ENCODE assay signal across 18 cellular contexts in genomic region chr19:6551091-6551490, GRCh38. TPM values are rescaled to one million over a fixed set of nuclear protein-coding genes. Genes with fewer than 3 reads are reported as not detected.
DNase-seq lines count a peak whose midpoint lies in the region; ATAC-seq and TF ChIP-seq lines count a peak whose summit lies in the region.
"Had no signal": no experiment of that assay in that cellular context is flagged by ENCODE, and none has a peak within 500 bp of the region (broad histone marks: within the 10 kb centered on the region; RNA-seq: fewer than 3 reads in every experiment).

No MANE protein-coding gene starts in this region.

- peaks cover 3% of the 10 kb centered on the region for H3K4me1 Mint-ChIP-seq in T-helper 17 cell

- no peaks in the 10 kb centered on the region for H3K36me3 ChIP-seq in lower lobe of right lung
- H3K36me3 ChIP-seq: BE2C, SJCRH30 had no signal

- no peak for TF ChIP-seq CTCF in lower lobe of right lung (IDR thresholded peaks at IDR 0.05)

- H3K9me3 ChIP-seq in T-helper 17 cell (ENCODE audit: control insufficient read depth, low read length, poor library complexity, severe bottlenecking) (no peaks in the 10 kb centered on the region), lower lobe of right lung (no peaks in the 10 kb centered on the region)
- H3K9me3 ChIP-seq: BE2C, SJCRH30 had no signal

- no peak overlapping the region for H3K27ac ChIP-seq in lower lobe of right lung
- H3K27ac ChIP-seq: 22Rv1, KMS-11, SJCRH30 had no signal

- H3K27me3 Mint-ChIP-seq in T-helper 17 cell, result peaks cover 4% of the 10 kb centered on the region
- H3K27me3 Mint-ChIP-seq: CD4-positive, alpha-beta T cell had no signal

- ATAC-seq in T-helper 17 cell (no peak), lower lobe of right lung (peak; percentile 11 to 30)

- no peak overlapping the region for H3K27ac Mint-ChIP-seq in T-helper 17 cell
- H3K27ac Mint-ChIP-seq: CD4-positive, alpha-beta T cell had no signal

- H3K4me1 ChIP-seq in lower lobe of right lung, result peaks cover 6% of the 10 kb centered on the region
- H3K4me1 ChIP-seq: BE2C, SJCRH30 had no signal

- no peaks in the 10 kb centered on the region for H3K27me3 ChIP-seq in lower lobe of right lung (ENCODE audit: low read depth)
- H3K27me3 ChIP-seq: BE2C, SJCRH30 had no signal

- H3K4me3 Mint-ChIP-seq in T-helper 17 cell, result peak overlapping the region; percentile 25
- H3K4me3 Mint-ChIP-seq: CD4-positive, alpha-beta T cell had no signal

- intact Hi-C loops in lower lobe of right lung (cut with DNase I), result no loop called here

- no peak overlapping the region for H3K4me3 ChIP-seq in lower lobe of right lung
- H3K4me3 ChIP-seq: SJCRH30 had no signal

- peak; percentile 39 for DNase-seq in activated effector memory CD4-positive, alpha-beta T cell treated with anti-CD3 and anti-CD28 coated beads, Interleukin-2, amount 50 U/mL, for 16 hours
- no peak for DNase-seq in activated effector memory CD4-positive, alpha-beta T cell treated with Interleukin-2 at 50 U/mL for 16 hours
- DNase-seq in T-helper 17 cell (no peak), lower lobe of right lung (no peak), iPS-NIHi7 (ENCODE audit: extremely low spot score) (no peak), NCI-H446 (lab: John Stamatoyannopoulos, UW) (no peak), AG20443 (ENCODE audit: low spot score) (no peak)
- DNase-seq in stimulated activated CD4-positive, alpha-beta T cell treated with anti-CD3 and anti-CD28 coated beads, Interleukin-2, amount 100 ng/mL, for 24 hours, result no peak
- DNase-seq: BE2C, DMS153, NCI-H1417 treated with DMSO at 0.1 percent for 48 hours, NCI-H187 treated with DMSO at 0.1 percent for 48 hours, NCI-H2227 treated with DMSO at 0.1 percent for 48 hours, SJCRH30 had no signal

- H3K36me3 Mint-ChIP-seq in T-helper 17 cell (ENCODE audit: low read depth), result peaks cover 3% of the 10 kb centered on the region

RNA-seq across cellular contexts. Expression of gene TNFSF9, which starts 20.3 kb away (rescaled TPM):
- total RNA-seq in T-helper 17 cell, result 1 to 10 TPM; 2.2 to 3.3 TPM
- total RNA-seq in lower lobe of right lung, result 4.1 TPM
- total RNA-seq: SJCRH30 had no signal

RNA-seq across cellular contexts. Expression of gene CD70, which starts 39.9 kb away (rescaled TPM):
- total RNA-seq in T-helper 17 cell, result 1 to 10 TPM; 3.0 to 4.5 TPM
- 2.6 TPM for total RNA-seq in lower lobe of right lung
- total RNA-seq: CD4-positive, alpha-beta T cell; SJCRH30 had no signal

RNA-seq across cellular contexts. Expression of gene TUBB4A, which starts 49.0 kb away (rescaled TPM):
- 1 to 10 TPM; 1.5 to 1.6 TPM for total RNA-seq in T-helper 17 cell
- 1.2 TPM for total RNA-seq in lower lobe of right lung
- total RNA-seq: MCF 10A, SJCRH30 had no signal
